7 cellular contexts compared by ENCODE assay signal in the genomic region with DNA sequence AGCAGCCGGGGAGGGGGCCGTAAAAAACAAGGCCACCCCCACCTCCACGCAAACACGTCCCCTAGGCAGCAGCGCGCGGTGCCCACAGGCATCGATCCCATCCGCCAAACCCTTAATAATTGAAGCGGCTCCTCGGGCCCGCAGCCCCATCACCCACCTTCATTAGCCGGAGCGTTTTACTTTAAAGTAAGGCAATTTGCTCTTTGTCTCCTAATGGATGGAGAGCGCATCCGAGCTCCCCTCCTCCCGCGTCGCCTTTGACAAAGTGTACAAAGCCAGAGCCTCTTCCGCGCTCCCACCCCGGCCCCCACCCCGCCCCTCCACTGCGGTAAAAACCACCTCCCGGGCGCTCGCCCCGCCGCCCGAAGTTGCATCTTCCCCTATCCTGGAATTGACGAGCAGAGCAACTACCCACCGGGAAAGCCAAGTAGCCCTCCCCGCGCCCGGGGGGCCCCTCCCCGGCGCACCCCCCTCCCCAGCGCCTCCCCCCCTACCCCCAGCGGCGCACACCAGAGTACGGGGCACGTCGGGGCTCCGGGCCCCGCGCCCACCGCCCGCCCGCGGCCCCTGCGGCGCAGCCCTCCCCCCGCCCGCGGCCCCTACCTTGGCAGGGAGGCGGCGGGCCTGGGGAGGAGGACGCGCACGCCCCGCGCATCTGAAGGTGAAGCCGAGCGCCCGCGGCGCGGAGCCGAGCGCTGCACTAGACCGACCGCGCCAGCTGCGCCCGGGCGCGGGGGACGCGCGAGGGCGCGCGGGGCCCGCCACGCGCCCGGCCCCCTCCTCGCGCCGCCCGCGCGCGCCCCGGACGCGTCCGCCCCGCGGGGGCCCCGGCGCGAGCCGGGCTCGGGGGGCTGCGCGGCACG. TPM values are rescaled to one million over a fixed set of nuclear protein-coding genes. Genes with fewer than 3 reads are reported as not detected.
DNase-seq lines count a peak whose midpoint lies in the region; ATAC-seq and TF ChIP-seq lines count a peak whose summit lies in the region.

A gene with protein sequence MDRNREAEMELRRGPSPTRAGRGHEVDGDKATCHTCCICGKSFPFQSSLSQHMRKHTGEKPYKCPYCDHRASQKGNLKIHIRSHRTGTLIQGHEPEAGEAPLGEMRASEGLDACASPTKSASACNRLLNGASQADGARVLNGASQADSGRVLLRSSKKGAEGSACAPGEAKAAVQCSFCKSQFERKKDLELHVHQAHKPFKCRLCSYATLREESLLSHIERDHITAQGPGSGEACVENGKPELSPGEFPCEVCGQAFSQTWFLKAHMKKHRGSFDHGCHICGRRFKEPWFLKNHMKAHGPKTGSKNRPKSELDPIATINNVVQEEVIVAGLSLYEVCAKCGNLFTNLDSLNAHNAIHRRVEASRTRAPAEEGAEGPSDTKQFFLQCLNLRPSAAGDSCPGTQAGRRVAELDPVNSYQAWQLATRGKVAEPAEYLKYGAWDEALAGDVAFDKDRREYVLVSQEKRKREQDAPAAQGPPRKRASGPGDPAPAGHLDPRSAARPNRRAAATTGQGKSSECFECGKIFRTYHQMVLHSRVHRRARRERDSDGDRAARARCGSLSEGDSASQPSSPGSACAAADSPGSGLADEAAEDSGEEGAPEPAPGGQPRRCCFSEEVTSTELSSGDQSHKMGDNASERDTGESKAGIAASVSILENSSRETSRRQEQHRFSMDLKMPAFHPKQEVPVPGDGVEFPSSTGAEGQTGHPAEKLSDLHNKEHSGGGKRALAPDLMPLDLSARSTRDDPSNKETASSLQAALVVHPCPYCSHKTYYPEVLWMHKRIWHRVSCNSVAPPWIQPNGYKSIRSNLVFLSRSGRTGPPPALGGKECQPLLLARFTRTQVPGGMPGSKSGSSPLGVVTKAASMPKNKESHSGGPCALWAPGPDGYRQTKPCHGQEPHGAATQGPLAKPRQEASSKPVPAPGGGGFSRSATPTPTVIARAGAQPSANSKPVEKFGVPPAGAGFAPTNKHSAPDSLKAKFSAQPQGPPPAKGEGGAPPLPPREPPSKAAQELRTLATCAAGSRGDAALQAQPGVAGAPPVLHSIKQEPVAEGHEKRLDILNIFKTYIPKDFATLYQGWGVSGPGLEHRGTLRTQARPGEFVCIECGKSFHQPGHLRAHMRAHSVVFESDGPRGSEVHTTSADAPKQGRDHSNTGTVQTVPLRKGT (minus strand): TSS at position 702 of the 863 bp plus-strand sequence. CDS start 52,188 bp downstream, outside the sequence.

- H3K36me3 Mint-ChIP-seq in activated CD4-positive, alpha-beta memory T cell treated with anti-CD3 and anti-CD28 coated beads for 36 hours: no peaks in the 10 kb centered on the region
- no peaks in the 10 kb centered on the region for H3K36me3 Mint-ChIP-seq in natural killer cell treated with Interleukin-12 subunit alpha and Interleukin-12 subunit beta and Interleukin-15 and Interleukin-18, amount 100 ng/mL, for 72 hours

- DNase-seq in activated CD4-positive, alpha-beta memory T cell treated with anti-CD3 and anti-CD28 coated beads for 36 hours: peak; percentile 22
- DNase-seq in fibroblast of pulmonary artery (ENCODE audit: low read depth) (peak; percentile 42), hippocampal formation (lab: John Stamatoyannopoulos, UW) (no peak)
- no peak for DNase-seq in natural killer cell treated with Interleukin-12 subunit alpha and Interleukin-12 subunit beta and Interleukin-15 and Interleukin-18, amount 100 ng/mL, for 72 hours (ENCODE audit: low spot score)

- POLR2A ChIA-PET in activated CD4-positive, alpha-beta memory T cell treated with anti-CD3 and anti-CD28 coated beads for 36 hours (lab: Charles Lee): no interaction called here

- peaks cover 59% of the 10 kb centered on the region for H3K27me3 Mint-ChIP-seq in activated CD4-positive, alpha-beta memory T cell treated with anti-CD3 and anti-CD28 coated beads for 36 hours
- peaks cover 0 to 15% of the 10 kb centered on the region in 2 donors for H3K27me3 Mint-ChIP-seq in natural killer cell treated with Interleukin-12 subunit alpha and Interleukin-12 subunit beta and Interleukin-15 and Interleukin-18, amount 100 ng/mL, for 72 hours

- H3K9ac ChIP-seq in KMS-11: peak within 1 kb of the TSS; percentile 96

- CTCF ChIA-PET in activated CD4-positive, alpha-beta memory T cell treated with anti-CD3 and anti-CD28 coated beads for 36 hours (lab: Charles Lee): no interaction called here

- H3K79me2 ChIP-seq in KMS-11 (ENCODE audit: insufficient read depth, low read depth): peaks cover 25% of the 10 kb centered on the region; the same call in 1 of the 2 replicates

- no peak within 1 kb of the TSS for H3K4me3 ChIP-seq in KMS-11 (IDR thresholded peaks at IDR 0.05; ENCODE audit: insufficient read depth, low read depth, low read length)
- H3K4me3 ChIP-seq in fibroblast of pulmonary artery (replicated peaks; ENCODE audit: low read depth, low read length): peak within 1 kb of the TSS; percentile 65

- no peaks in the 10 kb centered on the region for H3K36me3 ChIP-seq in KMS-11 (ENCODE audit: insufficient read depth)

- H3K9me3 Mint-ChIP-seq in activated CD4-positive, alpha-beta memory T cell treated with anti-CD3 and anti-CD28 coated beads for 36 hours: no peaks in the 10 kb centered on the region
- H3K9me3 Mint-ChIP-seq in natural killer cell treated with Interleukin-12 subunit alpha and Interleukin-12 subunit beta and Interleukin-15 and Interleukin-18, amount 100 ng/mL, for 72 hours: no peaks in the 10 kb centered on the region

- no peaks in the 10 kb centered on the region for H3K27me3 ChIP-seq in KMS-11 (ENCODE audit: insufficient read depth, low read depth)

- H3K4me3 Mint-ChIP-seq in activated CD4-positive, alpha-beta memory T cell treated with anti-CD3 and anti-CD28 coated beads for 36 hours: peak within 1 kb of the TSS; percentile 84
- peak within 1 kb of the TSS; percentile 90 for H3K4me3 Mint-ChIP-seq in natural killer cell treated with Interleukin-12 subunit alpha and Interleukin-12 subunit beta and Interleukin-15 and Interleukin-18, amount 100 ng/mL, for 72 hours

- peaks cover 9% of the 10 kb centered on the region for H3K4me1 ChIP-seq in KMS-11 (ENCODE audit: low read depth, poor library complexity, severe bottlenecking)

- H3K27ac Mint-ChIP-seq in activated CD4-positive, alpha-beta memory T cell treated with anti-CD3 and anti-CD28 coated beads for 36 hours: no peak within 1 kb of the TSS
- H3K27ac Mint-ChIP-seq in natural killer cell treated with Interleukin-12 subunit alpha and Interleukin-12 subunit beta and Interleukin-15 and Interleukin-18, amount 100 ng/mL, for 72 hours: peak within 1 kb of the TSS; percentile 61 to 81

- 0 out of 2 replicates have a peak, but pooled peaks cover 5% of the 10 kb centered on the region for H4K20me1 ChIP-seq in KMS-11 (ENCODE audit: insufficient read depth)

- no peak for TF ChIP-seq CTCF in KMS-11 (conservative IDR thresholded peaks at IDR 0.05; ENCODE audit: low read depth, low read length)
- TF ChIP-seq CTCF in fibroblast of pulmonary artery (IDR thresholded peaks at IDR 0.05; ENCODE audit: low read length, missing control alignments): no peak

- peak within 1 kb of the TSS; percentile 88 for H3K4me2 ChIP-seq in KMS-11

- peaks cover 33% of the 10 kb centered on the region for H3K4me1 Mint-ChIP-seq in activated CD4-positive, alpha-beta memory T cell treated with anti-CD3 and anti-CD28 coated beads for 36 hours (ENCODE audit: low read depth)
- peaks cover 22 to 25% of the 10 kb centered on the region in 2 donors for H3K4me1 Mint-ChIP-seq in natural killer cell treated with Interleukin-12 subunit alpha and Interleukin-12 subunit beta and Interleukin-15 and Interleukin-18, amount 100 ng/mL, for 72 hours (ENCODE audit: low read depth in 2 of 2)

- peak within 1 kb of the TSS; percentile 93 for H3K27ac ChIP-seq in KMS-11

- ATAC-seq in GM18502 (IDR thresholded peaks at IDR 0.05; ENCODE audit: poor library complexity, unreplicated experiment) (peak; percentile 19), GM21576 (IDR thresholded peaks at IDR 0.05; ENCODE audit: unreplicated experiment) (no peak)
- peak; percentile 35 to 45 for ATAC-seq in natural killer cell treated with Interleukin-12 subunit alpha and Interleukin-12 subunit beta and Interleukin-15 and Interleukin-18, amount 100 ng/mL, for 72 hours

- H2AFZ ChIP-seq in KMS-11 (ENCODE audit: low read depth): peak within 1 kb of the TSS; percentile 94

- intact Hi-C loops in activated CD4-positive, alpha-beta memory T cell treated with anti-CD3 and anti-CD28 coated beads for 36 hours (cut with micrococcal nuclease): loop anchor here (5.0 to 10.0 kb wide), 6 partner anchors 97 to 2000 kb away; a partner anchor contains a TSS

RNA-seq across cellular contexts. Expression of the gene that starts here (rescaled TPM):
- total RNA-seq in activated CD4-positive, alpha-beta memory T cell treated with anti-CD3 and anti-CD28 coated beads for 36 hours: 1 to 10 TPM; 2.7 to 4.8 TPM
- 10 to 100 TPM; 10.8 to 21.1 TPM for total RNA-seq in natural killer cell treated with Interleukin-12 subunit alpha and Interleukin-12 subunit beta and Interleukin-15 and Interleukin-18, amount 100 ng/mL, for 72 hours

Comparison
In these comparisons a context has a peak if more than half of its experiments do, and no peak if none do; other contexts are left out.
1. DNase-seq: peak in activated CD4-positive, alpha-beta memory T cell treated with anti-CD3 and anti-CD28 coated beads for 36 hours (single experiment) and fibroblast of pulmonary artery (single experiment); none in natural killer cell treated with Interleukin-12 subunit alpha and Interleukin-12 subunit beta and Interleukin-15 and Interleukin-18, amount 100 ng/mL, for 72 hours (single experiment) and hippocampal formation (0 of 2).